In genomic region chr4:11700751-11701226, GRCh38 we compare ENCODE assay signal across 18 cellular contexts.
DNase-seq lines count a peak whose midpoint lies in the region; TF ChIP-seq lines count a peak whose summit lies in the region.
"Had no signal": no experiment of that assay in that cellular context is flagged by ENCODE, and none has a peak within 500 bp of the region (broad histone marks: within the 10 kb centered on the region; RNA-seq: fewer than 3 reads in every experiment).

No MANE protein-coding gene starts in this region.

- CTCF ChIA-PET in RWPE1 (lab: Yijun Ruan, JAX): no interaction called here

- H3K79me2 ChIP-seq in osteoblast (ENCODE audit: insufficient read depth, low read length): no peaks in the 10 kb centered on the region

- H2AFZ ChIP-seq in osteoblast (ENCODE audit: low read length): no peak overlapping the region

- no peaks in the 10 kb centered on the region for H4K20me1 ChIP-seq in osteoblast (ENCODE audit: insufficient read depth, low read length)

- peak overlapping the region; percentile 5 for H3K4me2 ChIP-seq in osteoblast (ENCODE audit: insufficient read depth, low read length)

- POLR2A ChIA-PET in RWPE1 (lab: Yijun Ruan, JAX; ENCODE audit: low non-redundant PET): no interaction called here

- H3K4me3 ChIP-seq in osteoblast (ENCODE audit: insufficient read depth, low read length): no peak overlapping the region
- H3K4me3 ChIP-seq: gastroesophageal sphincter, pancreas, skin epidermis, uterus had no signal

- DNase-seq in H4 (ENCODE audit: low spot score): peak; percentile 80
- DNase-seq in RWPE1 (ENCODE audit: low spot score): peak; percentile 27
- DNase-seq in fibroblast of gingiva (ENCODE audit: low read depth): peak; percentile 61
- DNase-seq in osteoblast (ENCODE audit: insufficient read length, low spot score, missing footprints): peak; percentile 11
- no peak for DNase-seq in NCI-H69 (lab: John Stamatoyannopoulos, UW)
- DNase-seq in activated effector memory CD4-positive, alpha-beta T cell treated with anti-CD3 and anti-CD28 coated beads, Interleukin-2, amount 50 U/mL, for 16 hours: no peak
- no peak for DNase-seq in putamen (ENCODE audit: low spot score)
- no peak for DNase-seq in T-helper 2 cell
- DNase-seq: activated B cell treated with CpG ODN at 0.5 μM for 24 hours; activated naive CD8-positive, alpha-beta T cell treated with anti-CD3 and anti-CD28 coated beads, Interleukin-2, amount 10 ng/mL, durations not matched to agents 7 days and 5 days; NCI-H2081; NCI-H510A treated with DMSO at 0.1 percent for 48 hours; pancreas; SHP77; stimulated activated CD4-positive, alpha-beta T cell treated with anti-CD3 and anti-CD28 coated beads, Interleukin-4, amount 100 ng/mL, for 1 hour; uterus had no signal

- no peaks in the 10 kb centered on the region for H3K27me3 ChIP-seq in osteoblast (ENCODE audit: insufficient read depth, low read length)
- H3K27me3 ChIP-seq: gastroesophageal sphincter, pancreas, uterus had no signal

- H3K9me3 ChIP-seq in osteoblast (ENCODE audit: low read depth, low read length): no peaks in the 10 kb centered on the region
- H3K9me3 ChIP-seq: gastroesophageal sphincter, pancreas, uterus had no signal

- TF ChIP-seq CTCF in RWPE1 (conservative IDR thresholded peaks at IDR 0.05; ENCODE audit: low read depth) (no peak), osteoblast (IDR thresholded peaks at IDR 0.05; ENCODE audit: extremely low read depth, low read depth, low read length) (no peak)

- H3K36me3 ChIP-seq in osteoblast (ENCODE audit: insufficient read depth, low read length): no peaks in the 10 kb centered on the region
- H3K36me3 ChIP-seq: gastroesophageal sphincter, pancreas, uterus had no signal

- peaks cover 45% of the 10 kb centered on the region for H3K4me1 ChIP-seq in osteoblast (ENCODE audit: insufficient read depth, low read length)
- H3K4me1 ChIP-seq: gastroesophageal sphincter, pancreas, uterus had no signal

- no peak overlapping the region for H3K27ac ChIP-seq in RWPE1
- peak overlapping the region; percentile 65 for H3K27ac ChIP-seq in osteoblast (ENCODE audit: low read depth, low read length)
- H3K27ac ChIP-seq: gastroesophageal sphincter, pancreas, skin epidermis, uterus had no signal

Comparison
In these comparisons a context has a peak if more than half of its experiments do, and no peak if none do; other contexts are left out.
1. DNase-seq: peak in H4 (single experiment), RWPE1 (single experiment), fibroblast of gingiva (single experiment) and osteoblast (single experiment); none in NCI-H69 (single experiment), activated effector memory CD4-positive, alpha-beta T cell treated with anti-CD3 and anti-CD28 coated beads, Interleukin-2, amount 50 U/mL, for 16 hours (single experiment), putamen (single experiment) and T-helper 2 cell (0 of 5).